In the genomic region with DNA sequence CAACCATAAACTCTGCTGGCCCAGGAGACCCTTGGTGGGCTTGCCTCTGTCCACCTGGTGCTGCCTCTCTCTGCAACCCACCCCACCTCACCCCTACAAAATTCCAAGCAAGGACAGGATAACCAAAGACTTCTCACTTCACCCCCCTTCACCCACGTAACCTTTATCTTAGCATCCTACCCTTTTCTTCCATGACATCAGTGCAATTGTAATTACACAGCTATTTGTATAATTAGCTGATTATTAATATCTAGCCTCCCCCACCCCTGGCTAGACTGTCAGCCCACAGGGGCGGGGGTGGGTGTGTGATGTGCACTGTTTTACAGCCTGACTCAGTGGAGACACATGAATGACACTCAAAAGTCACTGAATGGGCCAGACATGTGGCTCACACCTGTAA, we compare ENCODE assay signal across 34 cellular contexts.
"Had no signal": no experiment of that assay in that cellular context is flagged by ENCODE, and none has a peak within 500 bp of the region (broad histone marks: within the 10 kb centered on the region; RNA-seq: fewer than 3 reads in every experiment).

No MANE protein-coding gene starts in this region.

- DNase-seq: Karpas-422, Kasumi-1, MM.1S, MV-4-11, NCI-H1048, NCI-H1092, NCI-H1092 treated with DMSO at 0.1 percent for 48 hours, NCI-H1105, NCI-H1105 treated with DMSO at 0.1 percent for 48 hours, NCI-H1417, NCI-H1417 treated with DMSO at 0.1 percent for 48 hours, NCI-H1436, NCI-H1436 treated with DMSO at 0.1 percent for 48 hours, NCI-H146, NCI-H1694, NCI-H1694 treated with DMSO at 0.1 percent for 48 hours, NCI-H187, NCI-H187 treated with DMSO at 0.1 percent for 48 hours, NCI-H1930, NCI-H2029, NCI-H2029 treated with DMSO at 0.1 percent for 48 hours, NCI-H2081, NCI-H2081 treated with DMSO at 0.1 percent for 48 hours, NCI-H2107, NCI-H2171, NCI-H2171 treated with DMSO at 0.1 percent for 48 hours, NCI-H2227 treated with DMSO at 0.1 percent for 48 hours, NCI-H226, NCI-H345, NCI-H446, NCI-H446 treated with DMSO at 0.1 percent for 48 hours, NCI-H510A, NCI-H510A treated with DMSO at 0.1 percent for 48 hours, NCI-H524 had no signal
